8 cellular contexts compared by ENCODE assay signal in genomic region chr11:62842171-62842717, GRCh38. TPM values are rescaled to one million over a fixed set of nuclear protein-coding genes. Genes with fewer than 3 reads are reported as not detected.
DNase-seq lines count a peak whose midpoint lies in the region; ATAC-seq lines count a peak whose summit lies in the region.

No MANE protein-coding gene starts in this region.

- ATAC-seq in HG03135 (IDR thresholded peaks at IDR 0.05; ENCODE audit: unreplicated experiment) (no peak), GM19463 (IDR thresholded peaks at IDR 0.05; ENCODE audit: unreplicated experiment) (no peak)

- peaks cover 4% of the 10 kb centered on the region for H3K36me3 ChIP-seq in adipocyte (ENCODE audit: control insufficient read depth, insufficient read depth, low read length, severe bottlenecking)

- H3K4me1 ChIP-seq in adipocyte (ENCODE audit: control insufficient read depth, insufficient read depth, low read length) = peaks cover 15% of the 10 kb centered on the region

- intact Hi-C loops in activated T-helper 1 cell treated with anti-CD3 and anti-CD28 coated beads, Interleukin-12 subunit alpha, Interleukin-12 subunit beta, Interleukin-2, Interleukin-4 antibody, amounts not matched to agents 30 ng/mL and 10 ng/mL and 1 ng/mL, durations not matched to agents 14 hours and 24 hours and 36 hours (cut with micrococcal nuclease) = loop anchor here (1.0 to 5.0 kb wide), 3 partner anchors 13 to 1015 kb away; partner anchors contain the start of genes B3GAT3 and FADS2

- no peaks in the 10 kb centered on the region for H3K27me3 ChIP-seq in adipocyte (replicated peaks; ENCODE audit: control insufficient read depth, insufficient read depth, low read length)

- peak overlapping the region; percentile 95 for H3K9ac ChIP-seq in adipocyte (ENCODE audit: low read length)

- H3K4me3 Mint-ChIP-seq in activated T-helper 1 cell treated with anti-CD3 and anti-CD28 coated beads, Interleukin-12 subunit alpha, Interleukin-12 subunit beta, Interleukin-2, Interleukin-4 antibody, amounts not matched to agents 30 ng/mL and 10 ng/mL and 1 ng/mL, durations not matched to agents 14 hours and 24 hours and 36 hours = no peak overlapping the region

- peaks cover 18% of the 10 kb centered on the region for H3K4me1 Mint-ChIP-seq in activated T-helper 1 cell treated with anti-CD3 and anti-CD28 coated beads, Interleukin-12 subunit alpha, Interleukin-12 subunit beta, Interleukin-2, Interleukin-4 antibody, amounts not matched to agents 30 ng/mL and 10 ng/mL and 1 ng/mL, durations not matched to agents 14 hours and 24 hours and 36 hours (ENCODE audit: low read depth)

- H3K9me3 ChIP-seq in adipocyte (ENCODE audit: control insufficient read depth, low read length) = no peaks in the 10 kb centered on the region

- DNase-seq in CD1c-positive myeloid dendritic cell (ENCODE audit: extremely low spot score) (peak; percentile 38), NAMALWA (ENCODE audit: low spot score) (peak; percentile 59), adipocyte (ENCODE audit: low read depth) (peak; percentile 44), iPS-NIHi7 (ENCODE audit: extremely low spot score) (peak; percentile 30)
- DNase-seq in stimulated activated CD4-positive, alpha-beta T cell treated with anti-CD3 and anti-CD28 coated beads, Interleukin-4, amount 100 ng/mL, for 24 hours = peak; percentile 37
- DNase-seq in activated T-helper 1 cell treated with anti-CD3 and anti-CD28 coated beads, Interleukin-12 subunit alpha, Interleukin-12 subunit beta, Interleukin-2, Interleukin-4 antibody, amounts not matched to agents 30 ng/mL and 10 ng/mL and 1 ng/mL, durations not matched to agents 14 hours and 24 hours and 36 hours (ENCODE audit: low spot score) = no peak

- H3K9me3 Mint-ChIP-seq in activated T-helper 1 cell treated with anti-CD3 and anti-CD28 coated beads, Interleukin-12 subunit alpha, Interleukin-12 subunit beta, Interleukin-2, Interleukin-4 antibody, amounts not matched to agents 30 ng/mL and 10 ng/mL and 1 ng/mL, durations not matched to agents 14 hours and 24 hours and 36 hours = no peaks in the 10 kb centered on the region

- H3K27ac Mint-ChIP-seq in activated T-helper 1 cell treated with anti-CD3 and anti-CD28 coated beads, Interleukin-12 subunit alpha, Interleukin-12 subunit beta, Interleukin-2, Interleukin-4 antibody, amounts not matched to agents 30 ng/mL and 10 ng/mL and 1 ng/mL, durations not matched to agents 14 hours and 24 hours and 36 hours = no peak overlapping the region

- H3K4me3 ChIP-seq in adipocyte (ENCODE audit: low read length) = peak overlapping the region; percentile 82

- peaks cover 10% of the 10 kb centered on the region for H3K36me3 Mint-ChIP-seq in activated T-helper 1 cell treated with anti-CD3 and anti-CD28 coated beads, Interleukin-12 subunit alpha, Interleukin-12 subunit beta, Interleukin-2, Interleukin-4 antibody, amounts not matched to agents 30 ng/mL and 10 ng/mL and 1 ng/mL, durations not matched to agents 14 hours and 24 hours and 36 hours (ENCODE audit: low read depth)

- H3K27me3 Mint-ChIP-seq in activated T-helper 1 cell treated with anti-CD3 and anti-CD28 coated beads, Interleukin-12 subunit alpha, Interleukin-12 subunit beta, Interleukin-2, Interleukin-4 antibody, amounts not matched to agents 30 ng/mL and 10 ng/mL and 1 ng/mL, durations not matched to agents 14 hours and 24 hours and 36 hours (ENCODE audit: insufficient read depth) = no peaks in the 10 kb centered on the region

RNA-seq across cellular contexts. Expression of gene WDR74, which starts 2.9 kb away (rescaled TPM):
- 156 and 161 TPM in 2 replicates for total RNA-seq in activated T-helper 1 cell treated with anti-CD3 and anti-CD28 coated beads, Interleukin-12 subunit alpha, Interleukin-12 subunit beta, Interleukin-2, Interleukin-4 antibody, amounts not matched to agents 30 ng/mL and 10 ng/mL and 1 ng/mL, durations not matched to agents 14 hours and 24 hours and 36 hours

RNA-seq across cellular contexts. Expression of gene TEX54, which starts 9.6 kb away (rescaled TPM):
- 1.2 and 1.3 TPM in 2 replicates for total RNA-seq in activated T-helper 1 cell treated with anti-CD3 and anti-CD28 coated beads, Interleukin-12 subunit alpha, Interleukin-12 subunit beta, Interleukin-2, Interleukin-4 antibody, amounts not matched to agents 30 ng/mL and 10 ng/mL and 1 ng/mL, durations not matched to agents 14 hours and 24 hours and 36 hours

RNA-seq across cellular contexts. Expression of gene STX5, which starts 10.4 kb away (rescaled TPM):
- total RNA-seq in activated T-helper 1 cell treated with anti-CD3 and anti-CD28 coated beads, Interleukin-12 subunit alpha, Interleukin-12 subunit beta, Interleukin-2, Interleukin-4 antibody, amounts not matched to agents 30 ng/mL and 10 ng/mL and 1 ng/mL, durations not matched to agents 14 hours and 24 hours and 36 hours = 34.2 and 39.9 TPM in 2 replicates

RNA-seq across cellular contexts. Expression of gene NXF1, which starts 37.0 kb away (rescaled TPM):
- total RNA-seq in activated T-helper 1 cell treated with anti-CD3 and anti-CD28 coated beads, Interleukin-12 subunit alpha, Interleukin-12 subunit beta, Interleukin-2, Interleukin-4 antibody, amounts not matched to agents 30 ng/mL and 10 ng/mL and 1 ng/mL, durations not matched to agents 14 hours and 24 hours and 36 hours = 155 and 158 TPM in 2 replicates

RNA-seq across cellular contexts. Expression of gene SLC3A2, which starts 38.5 kb away (rescaled TPM):
- total RNA-seq in activated T-helper 1 cell treated with anti-CD3 and anti-CD28 coated beads, Interleukin-12 subunit alpha, Interleukin-12 subunit beta, Interleukin-2, Interleukin-4 antibody, amounts not matched to agents 30 ng/mL and 10 ng/mL and 1 ng/mL, durations not matched to agents 14 hours and 24 hours and 36 hours = 397 and 399 TPM in 2 replicates
